18 cellular contexts compared by ENCODE assay signal in the genomic region with DNA sequence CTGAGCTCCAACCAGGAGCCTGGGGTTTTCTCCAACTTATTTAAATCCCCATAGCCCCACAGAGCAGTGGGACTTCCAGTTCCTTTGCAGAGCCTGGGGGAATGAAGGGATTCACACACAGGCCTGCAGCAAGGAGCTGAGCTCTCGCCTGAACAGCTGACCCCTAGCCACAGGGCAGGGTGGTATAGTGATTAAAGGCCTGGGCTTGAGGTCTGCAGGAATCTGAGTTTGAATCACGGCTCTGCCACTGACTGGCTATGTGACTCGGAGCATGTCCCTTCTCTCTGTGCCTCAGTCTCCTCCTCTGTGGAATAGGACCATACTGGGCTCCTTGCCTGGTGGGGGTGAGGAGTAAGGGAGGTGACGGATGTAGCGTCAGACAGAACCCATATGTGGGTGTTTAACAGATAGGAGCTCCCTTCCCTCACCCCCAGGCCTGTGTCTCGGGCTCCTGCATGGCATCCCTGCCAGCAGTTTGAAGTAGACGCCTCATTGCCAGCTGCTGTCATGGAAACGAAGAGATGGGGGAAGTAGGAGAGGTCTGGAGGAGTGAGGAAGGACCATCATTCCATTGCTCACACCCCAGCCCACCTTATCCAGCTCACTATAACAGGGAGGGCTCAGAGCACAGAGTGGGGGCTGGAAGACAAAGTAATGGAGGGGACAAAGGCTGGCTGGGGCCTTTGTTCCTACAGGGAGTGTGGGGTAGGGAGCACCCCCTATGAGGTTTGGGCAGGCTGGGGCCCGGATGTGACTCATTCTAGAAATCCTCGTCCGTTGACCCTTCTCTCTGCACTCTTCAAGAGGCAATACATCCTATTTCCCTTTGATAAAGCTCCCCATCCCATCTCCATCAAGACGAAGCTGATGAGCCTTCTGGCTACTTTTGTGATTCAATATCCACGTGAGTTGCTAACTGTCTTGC. TPM values are rescaled to one million over a fixed set of nuclear protein-coding genes. Genes with fewer than 3 reads are reported as not detected.
DNase-seq lines count a peak whose midpoint lies in the region; ATAC-seq and TF ChIP-seq lines count a peak whose summit lies in the region.
"Had no signal": no experiment of that assay in that cellular context is flagged by ENCODE, and none has a peak within 500 bp of the region (broad histone marks: within the 10 kb centered on the region; RNA-seq: fewer than 3 reads in every experiment).

No MANE protein-coding gene starts in this region.

- peak overlapping the region; percentile 48 for H3K4me3 Mint-ChIP-seq in neural progenitor cell
- H3K4me3 Mint-ChIP-seq: CD4-positive, alpha-beta memory T cell; T-cell had no signal

- no peaks in the 10 kb centered on the region for H3F3A ChIP-seq in neural progenitor cell (ENCODE audit: low read depth)

- no peaks in the 10 kb centered on the region for H3K9me3 ChIP-seq in neural progenitor cell (ENCODE audit: low read depth)
- H3K9me3 ChIP-seq: mucosa of descending colon, neutrophil had no signal

- H3K79me2 ChIP-seq in neural progenitor cell (ENCODE audit: low read depth), result no peaks in the 10 kb centered on the region

- H3K9ac ChIP-seq in neural progenitor cell, result no peak overlapping the region
- H3K9ac ChIP-seq: KMS-11 had no signal

- no peaks in the 10 kb centered on the region for H3K36me3 Mint-ChIP-seq in neural progenitor cell
- H3K36me3 Mint-ChIP-seq: CD4-positive, alpha-beta memory T cell; T-cell had no signal

- no peak overlapping the region for H3K4me3 ChIP-seq in astrocyte of the spinal cord (ENCODE audit: low read depth, low read length)
- no peak overlapping the region for H3K4me3 ChIP-seq in neural progenitor cell
- H3K4me3 ChIP-seq: GM12878, mucosa of descending colon had no signal

- no peaks in the 10 kb centered on the region for H3K4me1 ChIP-seq in neural progenitor cell

- no peaks in the 10 kb centered on the region for H3K27me3 ChIP-seq in neural progenitor cell

- H3K4me1 Mint-ChIP-seq in neural progenitor cell, result peaks cover 22% of the 10 kb centered on the region
- H3K4me1 Mint-ChIP-seq: CD4-positive, alpha-beta memory T cell; T-cell had no signal

- TF ChIP-seq CTCF in astrocyte of the spinal cord (IDR thresholded peaks at IDR 0.05; ENCODE audit: low read depth, low read length) (no peak), neural progenitor cell (IDR thresholded peaks at IDR 0.05) (no peak)

- H2AFZ ChIP-seq in neural progenitor cell (replicated peaks), result no peak overlapping the region

- in situ Hi-C loops in astrocyte of the spinal cord (cut with HindIII; ENCODE audit: low sequenced_read_pairs), result no loop called here

- peak; percentile 58 for DNase-seq in Daoy (ENCODE audit: low read depth)
- peak; percentile 55 for DNase-seq in MV-4-11 (lab: John Stamatoyannopoulos, UW)
- peak; percentile 31 for DNase-seq in astrocyte of the spinal cord (ENCODE audit: low read depth, low spot score)
- no peak for DNase-seq in neural progenitor cell (ENCODE audit: low spot score)
- no peak for DNase-seq in OCI-M2 (lab: John Stamatoyannopoulos, UW; ENCODE audit: unreplicated experiment)
- no peak for DNase-seq in DMS153 (lab: John Stamatoyannopoulos, UW)
- no peak for DNase-seq in DMS79 treated with DMSO at 0.1 percent for 48 hours (lab: John Stamatoyannopoulos, UW)
- DNase-seq: CD4-positive, alpha-beta memory T cell; cerebellar nuclear complex; mucosa of descending colon; NCI-H1417; T-cell; WERI-Rb-1 had no signal

- no peaks in the 10 kb centered on the region for H3K36me3 ChIP-seq in neural progenitor cell
- H3K36me3 ChIP-seq: neutrophil, WERI-Rb-1 had no signal

- no peak overlapping the region for H3K4me2 ChIP-seq in neural progenitor cell
- H3K4me2 ChIP-seq: KMS-11 had no signal

- H3K27me3 Mint-ChIP-seq in neural progenitor cell (ENCODE audit: insufficient read depth, low read depth), result peaks cover 7% of the 10 kb centered on the region

- H3K9me3 Mint-ChIP-seq in neural progenitor cell, result no peaks in the 10 kb centered on the region
- H3K9me3 Mint-ChIP-seq: CD4-positive, alpha-beta memory T cell; T-cell had no signal

- no peaks in the 10 kb centered on the region for H4K20me1 ChIP-seq in neural progenitor cell (ENCODE audit: low read depth)

- H3K27ac ChIP-seq in neural progenitor cell, result no peak overlapping the region
- H3K27ac ChIP-seq: KMS-11, neutrophil had no signal

- no peak for ATAC-seq in GM18519 (IDR thresholded peaks at IDR 0.05; ENCODE audit: low FRiP score, unreplicated experiment)
- ATAC-seq: GM12878, mucosa of descending colon, T-cell had no signal

- H3K27ac Mint-ChIP-seq in neural progenitor cell, result peak overlapping the region; percentile 81
- H3K27ac Mint-ChIP-seq: CD4-positive, alpha-beta memory T cell; T-cell had no signal

RNA-seq across cellular contexts. Expression of gene HRH1, which starts 14.8 kb away (rescaled TPM):
- 8.2 and 9.0 TPM in 2 replicates for total RNA-seq in Daoy (2014; rRNA removed; shearing (Covaris generic))
- total RNA-seq in neural progenitor cell (ENCODE audit: low replicate concordance), result 0.09 and 0.19 TPM in 2 replicates
- total RNA-seq: G401, GM12878 had no signal

Comparison
In these comparisons a context has a peak if more than half of its experiments do, and no peak if none do; other contexts are left out.
1. DNase-seq: peak in Daoy (single experiment), MV-4-11 (single experiment) and astrocyte of the spinal cord (single experiment); none in neural progenitor cell (single experiment), OCI-M2 (single experiment), DMS153 (single experiment) and DMS79 treated with DMSO at 0.1 percent for 48 hours (single experiment).